9 cellular contexts compared by ENCODE assay signal in the genomic region with DNA sequence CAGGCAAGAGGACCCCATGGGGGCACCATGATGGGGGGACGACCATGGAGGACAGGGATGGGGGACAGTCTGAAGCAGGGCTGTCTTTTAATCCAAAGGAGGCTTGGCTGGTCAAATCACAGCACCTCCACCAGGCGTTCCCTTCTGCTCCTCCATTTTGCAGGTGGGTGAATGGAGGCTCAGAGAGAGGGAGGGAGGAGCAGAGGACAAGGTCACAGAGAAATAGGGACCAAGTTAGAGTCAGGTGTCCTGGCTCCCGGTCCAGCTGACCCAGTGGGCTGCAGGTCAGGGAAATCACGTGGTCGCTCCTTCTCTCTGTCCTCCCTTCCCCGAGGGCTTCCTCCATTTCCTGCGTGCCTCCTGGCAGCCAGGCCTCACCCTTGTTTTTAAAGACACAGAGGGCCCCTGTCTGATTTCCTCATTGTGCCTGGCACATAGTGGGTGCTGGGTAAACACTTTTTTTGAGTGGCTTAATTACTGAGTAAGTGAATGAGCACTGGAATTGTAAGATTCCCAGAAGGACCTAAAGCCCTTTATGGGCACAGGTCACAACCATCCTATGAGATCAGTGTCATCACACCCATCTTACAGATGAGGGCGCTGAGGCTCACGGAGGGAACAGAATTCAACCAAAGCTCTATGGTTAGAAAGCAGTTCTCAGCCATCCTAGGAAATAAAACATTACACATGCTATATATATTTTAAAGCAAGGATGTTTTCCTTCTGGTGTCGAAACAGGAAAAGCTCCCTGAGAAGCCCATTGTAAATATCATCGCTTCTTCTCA.
DNase-seq lines count a peak whose midpoint lies in the region; ATAC-seq and TF ChIP-seq lines count a peak whose summit lies in the region.
"Had no signal": no experiment of that assay in that cellular context is flagged by ENCODE, and none has a peak within 500 bp of the region (broad histone marks: within the 10 kb centered on the region; RNA-seq: fewer than 3 reads in every experiment).

No MANE protein-coding gene starts in this region.

- no peaks in the 10 kb centered on the region for H4K20me1 ChIP-seq in hepatocyte (ENCODE audit: insufficient read depth, poor library complexity, severe bottlenecking)

- ATAC-seq in heart right ventricle (peak in 4 of 8 donors; percentile 27 to 37 (median 33)), Right ventricle myocardium inferior (no peak), SK-N-SH treated with all-trans-retinoic acid at 6 μM for 48 hours (peak; percentile 51), GM19351 (IDR thresholded peaks at IDR 0.05; ENCODE audit: unreplicated experiment) (no peak)

- intact Hi-C loops in heart right ventricle (cut with DNase I), result loop anchor here in 9 of 10 donors (2.0 to 10.0 kb wide), 11 partner anchors 115 to 278 kb away; partner anchors contain the start of gene FGF18 (in 2 of the 9)
- intact Hi-C loops in Right ventricle myocardium inferior (cut with DNase I), result loop anchor here (5.0 kb wide), 1 partner anchor 278 kb away; no protein-coding TSS in a partner anchor

- no peaks in the 10 kb centered on the region for H3K36me3 ChIP-seq in heart right ventricle
- no peaks in the 10 kb centered on the region for H3K36me3 ChIP-seq in hepatocyte (replicated peaks; ENCODE audit: insufficient read depth, low read depth)

- H3K4me2 ChIP-seq in hepatocyte, result peak overlapping the region; percentile 70

- peaks cover 0 to 4% (median 0%) of the 10 kb centered on the region in 7 donors for H3K27me3 ChIP-seq in heart right ventricle
- peaks cover 6% of the 10 kb centered on the region for H3K27me3 ChIP-seq in hepatocyte

- peak overlapping the region in 6 of 10 donors; percentile 4 to 34 (median 18) for H3K4me3 ChIP-seq in heart right ventricle
- H3K4me3 ChIP-seq in hepatocyte, result no peak overlapping the region

- no peaks in the 10 kb centered on the region for H3K9me3 ChIP-seq in heart right ventricle
- H3K9me3 ChIP-seq in hepatocyte (ENCODE audit: low read depth), result no peaks in the 10 kb centered on the region

- DNase-seq in heart right ventricle, result no peak
- DNase-seq in Right ventricle myocardium inferior (ENCODE audit: missing footprints), result no peak
- no peak for DNase-seq in hepatocyte (ENCODE audit: low spot score)
- DNase-seq in GM19238 (ENCODE audit: insufficient read length, low spot score), result no peak
- no peak for DNase-seq in UCSD-AML1 (lab: John Stamatoyannopoulos, UW; ENCODE audit: unreplicated experiment)
- no peak for DNase-seq in T-helper 9 cell
- DNase-seq: AML-193 had no signal

- H3K4me1 ChIP-seq in heart right ventricle, result peaks cover 0 to 24% (median 13%) of the 10 kb centered on the region in 9 donors
- H3K4me1 ChIP-seq in hepatocyte (ENCODE audit: insufficient read depth), result no peaks in the 10 kb centered on the region

- no peak overlapping the region for H2AFZ ChIP-seq in hepatocyte

- no peaks in the 10 kb centered on the region for H3K9me2 ChIP-seq in hepatocyte (replicated peaks; ENCODE audit: insufficient read depth)

- WGBS in heart right ventricle, 2 donors, result 54 to 55% methylated on average over 11 of the region's 11 CpGs
- WGBS in hepatocyte (ENCODE audit: low lambda C conversion rate, missing lambda C conversion rate), result 68% methylated on average over 11 of the region's 11 CpGs

- no peaks in the 10 kb centered on the region for H3K79me2 ChIP-seq in hepatocyte

- no peak overlapping the region for H3K27ac ChIP-seq in heart right ventricle
- H3K27ac ChIP-seq in hepatocyte, result no peak overlapping the region

- TF ChIP-seq CTCF in heart right ventricle (IDR thresholded peaks at IDR 0.05) (no peak), hepatocyte (IDR thresholded peaks at IDR 0.05; ENCODE audit: poor library complexity) (no peak)

TF ChIP-seq in SK-N-SH treated with all-trans-retinoic acid at 6 μM for 48 hours, 23 proteins besides CTCF, POLR2A, EP300 and RAD21:
- TF ChIP-seq ISL1 (CRISPR knock-in tag; IDR thresholded peaks at IDR 0.05) (no peak), TOX (CRISPR knock-in tag; IDR thresholded peaks at IDR 0.05; ENCODE audit: borderline replicate concordance) (no peak), PPARA (CRISPR knock-in tag; IDR thresholded peaks at IDR 0.05; ENCODE audit: borderline replicate concordance) (no peak)
- TF ChIP-seq, protein P1, sequence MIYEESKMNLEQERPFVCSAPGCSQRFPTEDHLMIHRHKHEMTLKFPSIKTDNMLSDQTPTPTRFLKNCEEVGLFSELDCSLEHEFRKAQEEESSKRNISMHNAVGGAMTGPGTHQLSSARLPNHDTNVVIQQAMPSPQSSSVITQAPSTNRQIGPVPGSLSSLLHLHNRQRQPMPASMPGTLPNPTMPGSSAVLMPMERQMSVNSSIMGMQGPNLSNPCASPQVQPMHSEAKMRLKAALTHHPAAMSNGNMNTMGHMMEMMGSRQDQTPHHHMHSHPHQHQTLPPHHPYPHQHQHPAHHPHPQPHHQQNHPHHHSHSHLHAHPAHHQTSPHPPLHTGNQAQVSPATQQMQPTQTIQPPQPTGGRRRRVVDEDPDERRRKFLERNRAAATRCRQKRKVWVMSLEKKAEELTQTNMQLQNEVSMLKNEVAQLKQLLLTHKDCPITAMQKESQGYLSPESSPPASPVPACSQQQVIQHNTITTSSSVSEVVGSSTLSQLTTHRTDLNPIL (CRISPR knock-in tag; IDR thresholded peaks at IDR 0.05; ENCODE audit: low read depth), result no peak
- TF ChIP-seq, protein P2, sequence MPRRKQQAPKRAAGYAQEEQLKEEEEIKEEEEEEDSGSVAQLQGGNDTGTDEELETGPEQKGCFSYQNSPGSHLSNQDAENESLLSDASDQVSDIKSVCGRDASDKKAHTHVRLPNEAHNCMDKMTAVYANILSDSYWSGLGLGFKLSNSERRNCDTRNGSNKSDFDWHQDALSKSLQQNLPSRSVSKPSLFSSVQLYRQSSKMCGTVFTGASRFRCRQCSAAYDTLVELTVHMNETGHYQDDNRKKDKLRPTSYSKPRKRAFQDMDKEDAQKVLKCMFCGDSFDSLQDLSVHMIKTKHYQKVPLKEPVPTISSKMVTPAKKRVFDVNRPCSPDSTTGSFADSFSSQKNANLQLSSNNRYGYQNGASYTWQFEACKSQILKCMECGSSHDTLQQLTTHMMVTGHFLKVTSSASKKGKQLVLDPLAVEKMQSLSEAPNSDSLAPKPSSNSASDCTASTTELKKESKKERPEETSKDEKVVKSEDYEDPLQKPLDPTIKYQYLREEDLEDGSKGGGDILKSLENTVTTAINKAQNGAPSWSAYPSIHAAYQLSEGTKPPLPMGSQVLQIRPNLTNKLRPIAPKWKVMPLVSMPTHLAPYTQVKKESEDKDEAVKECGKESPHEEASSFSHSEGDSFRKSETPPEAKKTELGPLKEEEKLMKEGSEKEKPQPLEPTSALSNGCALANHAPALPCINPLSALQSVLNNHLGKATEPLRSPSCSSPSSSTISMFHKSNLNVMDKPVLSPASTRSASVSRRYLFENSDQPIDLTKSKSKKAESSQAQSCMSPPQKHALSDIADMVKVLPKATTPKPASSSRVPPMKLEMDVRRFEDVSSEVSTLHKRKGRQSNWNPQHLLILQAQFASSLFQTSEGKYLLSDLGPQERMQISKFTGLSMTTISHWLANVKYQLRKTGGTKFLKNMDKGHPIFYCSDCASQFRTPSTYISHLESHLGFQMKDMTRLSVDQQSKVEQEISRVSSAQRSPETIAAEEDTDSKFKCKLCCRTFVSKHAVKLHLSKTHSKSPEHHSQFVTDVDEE (CRISPR knock-in tag; IDR thresholded peaks at IDR 0.05), result no peak
TF ChIP-seq in SK-N-SH treated with all-trans-retinoic acid at 6 μM for 48 hours: peak in this region for 0.
